ENCODE assay signal across 1 cellular context in genomic region chrX:28158019-28158777, GRCh38.
TF ChIP-seq lines count a peak whose summit lies in the region.

No MANE protein-coding gene starts in this region.

TF ChIP-seq in H1, 55 proteins besides CTCF, POLR2A, EP300 and RAD21 (continued from another document):
- peak; percentile 69 for TF ChIP-seq CHD7 (IDR thresholded peaks at IDR 0.05; ENCODE audit: insufficient replicate concordance, low read length)
